In genomic region chr14:71320107-71320733, GRCh38 we compare ENCODE assay signal across 8 cellular contexts. TPM values are rescaled to one million over a fixed set of nuclear protein-coding genes. Genes with fewer than 3 reads are reported as not detected.
DNase-seq lines count a peak whose midpoint lies in the region; ATAC-seq and TF ChIP-seq lines count a peak whose summit lies in the region.

Gene SIPA1L1, plus strand, starts transcription at chr14:71320476.

- peak within 1 kb of the TSS; percentile 85 for H3K4me2 ChIP-seq in KMS-11

- H3K9ac ChIP-seq in KMS-11: peak within 1 kb of the TSS; percentile 79

- H3K27me3 ChIP-seq in KMS-11 (ENCODE audit: insufficient read depth, low read depth) (no peaks in the 10 kb centered on the region), Peyer's patch (no peaks in the 10 kb centered on the region), muscle layer of duodenum (ENCODE audit: low read depth, low read length) (no peaks in the 10 kb centered on the region)

- H3K79me2 ChIP-seq in KMS-11 (ENCODE audit: insufficient read depth, low read depth): no peaks in the 10 kb centered on the region; the same call in 1 of the 2 replicates

- H4K20me1 ChIP-seq in KMS-11 (ENCODE audit: insufficient read depth): no peaks in the 10 kb centered on the region

- ATAC-seq in GM21737 (IDR thresholded peaks at IDR 0.05; ENCODE audit: unreplicated experiment) (peak; percentile 73), esophagus mucosa (peak; percentile 95)

- TF ChIP-seq CTCF in KMS-11 (conservative IDR thresholded peaks at IDR 0.05; ENCODE audit: low read depth, low read length) (no peak), Peyer's patch (IDR thresholded peaks at IDR 0.05) (peak in 3 of 6 experiments; percentile 3 to 9 (median 5))

- peak; percentile 73 to 92 for TF ChIP-seq POLR2A in Peyer's patch (IDR thresholded peaks at IDR 0.05)

- DNase-seq in DMS53 treated with DMSO at 0.1 percent for 48 hours (lab: John Stamatoyannopoulos, UW; ENCODE audit: unreplicated experiment) (peak; percentile 87), Peyer's patch (peak; percentile 96 to 99 (median 97))
- DNase-seq in activated T-cell treated with anti-CD3 and anti-CD28 coated beads, Interleukin-2, amount 50 U/mL, for 48 hours: peak; percentile 97 to 98
- peak; percentile 98 for DNase-seq in stimulated activated CD8-positive, alpha-beta memory T cell treated with anti-CD3 and anti-CD28 coated beads, Interleukin-7, amount 100 ng/mL, for 4 hours (ENCODE audit: low read depth in 2 of 2)

- H3K9me3 ChIP-seq in Peyer's patch: no peaks in the 10 kb centered on the region
- H3K9me3 ChIP-seq in muscle layer of duodenum (ENCODE audit: control insufficient read depth in 1 of 2, low read length in 2 of 2): no peaks in the 10 kb centered on the region

- peak within 1 kb of the TSS; percentile 90 for H2AFZ ChIP-seq in KMS-11 (ENCODE audit: low read depth)

- peak within 1 kb of the TSS; percentile 32 for H3K4me3 ChIP-seq in KMS-11 (IDR thresholded peaks at IDR 0.05; ENCODE audit: insufficient read depth, low read depth, low read length)
- H3K4me3 ChIP-seq in Peyer's patch: peak within 1 kb of the TSS; percentile 71 to 98 (median 90)
- peak within 1 kb of the TSS; percentile 86 to 88 for H3K4me3 ChIP-seq in muscle layer of duodenum (ENCODE audit: low read depth in 1 of 2, low read length in 2 of 2)

- peak within 1 kb of the TSS; percentile 68 for H3K27ac ChIP-seq in KMS-11
- H3K27ac ChIP-seq in Peyer's patch: peak within 1 kb of the TSS; percentile 98 to 99 (median 99)
- H3K27ac ChIP-seq in muscle layer of duodenum (ENCODE audit: low read length): peak within 1 kb of the TSS; percentile 88

- H3K4me1 ChIP-seq in KMS-11 (ENCODE audit: low read depth, poor library complexity, severe bottlenecking) (peaks cover 37% of the 10 kb centered on the region), Peyer's patch (peaks cover 0 to 13% (median 5%) of the 10 kb centered on the region in 4 donors), muscle layer of duodenum (ENCODE audit: control insufficient read depth in 1 of 2, insufficient read depth in 2 of 2, low read length in 2 of 2) (peaks cover 0 to 12% of the 10 kb centered on the region in 2 donors)

- H3K36me3 ChIP-seq in KMS-11 (ENCODE audit: insufficient read depth) (no peaks in the 10 kb centered on the region), Peyer's patch (no peaks in the 10 kb centered on the region), muscle layer of duodenum (ENCODE audit: control insufficient read depth in 1 of 2, insufficient read depth in 2 of 2, low read length in 2 of 2) (peaks cover 0 to 2% of the 10 kb centered on the region in 2 donors)

RNA-seq across cellular contexts. Expression of gene SIPA1L1, which starts in this region (rescaled TPM):
- 100 to 1,000 TPM in 1 of 4 donors, 10 to 100 TPM in 3; 63.0 to 107 (median 81.7) TPM for total RNA-seq in Peyer's patch
- total RNA-seq in esophagus mucosa: 36.1 TPM

Comparison
In these comparisons a context has a peak if more than half of its experiments do, and no peak if none do; other contexts are left out.
1. Peak in every context shown above with its lines: DNase-seq, ATAC-seq, H3K4me3 ChIP-seq and H3K27ac ChIP-seq.
2. H3K4me3 ChIP-seq: peak in every context shown above with its lines; median percentile 90 in Peyer's patch; 87 in muscle layer of duodenum; 32 in KMS-11.